In genomic region chr14:50225974-50226297, GRCh38 we compare ENCODE assay signal across 10 cellular contexts. TPM values are rescaled to one million over a fixed set of nuclear protein-coding genes. Genes with fewer than 3 reads are reported as not detected.
A peak's percentile ranks its signal among the peaks of the same experiment; 100 is the strongest.
DNase-seq lines count a peak whose midpoint lies in the region; ATAC-seq and TF ChIP-seq lines count a peak whose summit lies in the region.
"Had no signal": no experiment of that assay in that cellular context is flagged by ENCODE, and none has a peak within 500 bp of the region (broad histone marks: within the 10 kb centered on the region; RNA-seq: fewer than 3 reads in every experiment).

No MANE protein-coding gene starts in this region.

- H3K4me3 ChIP-seq in duodenal mucosa (ENCODE audit: low read depth in 1 of 2, low read length in 2 of 2) (peak overlapping the region in 1 of 2 donors; percentile 30), psoas muscle (peak overlapping the region; percentile 17)

- H3K36me3 ChIP-seq in duodenal mucosa (ENCODE audit: control insufficient read depth in 1 of 2, insufficient read depth in 2 of 2, low read length in 2 of 2) (no peaks in the 10 kb centered on the region), psoas muscle (ENCODE audit: insufficient read depth in 1 of 2, low read depth in 1 of 2) (no peaks in the 10 kb centered on the region)

- H3K9me3 ChIP-seq in duodenal mucosa (ENCODE audit: control insufficient read depth in 1 of 2, low read length in 2 of 2) (no peaks in the 10 kb centered on the region), psoas muscle (no peaks in the 10 kb centered on the region)

- no peak for TF ChIP-seq CTCF in psoas muscle (IDR thresholded peaks at IDR 0.05)
- no peak for TF ChIP-seq CTCF in glutamatergic neuron (IDR thresholded peaks at IDR 0.05; ENCODE audit: partially characterized antibody, unreplicated experiment)

- H3K9ac ChIP-seq in duodenal mucosa (ENCODE audit: low read depth in 1 of 2, low read length in 2 of 2): no peak overlapping the region

- ATAC-seq in psoas muscle: no peak
- ATAC-seq: stimulated activated naive CD8-positive, alpha-beta T cell treated with anti-CD3 and anti-CD28 coated beads, Interleukin-15, Interleukin-2, amounts not matched to agents 100 U/mL and 50 U/mL, for 24 hours had no signal

- H3K4me1 Mint-ChIP-seq in glutamatergic neuron (ENCODE audit: low read depth, unreplicated experiment): peaks cover 19% of the 10 kb centered on the region

- H3K4me3 Mint-ChIP-seq in glutamatergic neuron (ENCODE audit: unreplicated experiment): no peak overlapping the region

- peaks cover 7% of the 10 kb centered on the region for H3K9me3 Mint-ChIP-seq in glutamatergic neuron (ENCODE audit: unreplicated experiment)

- H3K27me3 ChIP-seq in duodenal mucosa (ENCODE audit: control insufficient read depth in 1 of 2, insufficient read depth in 2 of 2, low read length in 2 of 2) (no peaks in the 10 kb centered on the region), psoas muscle (ENCODE audit: insufficient read depth in 3 of 3, low read length in 2 of 3) (no peaks in the 10 kb centered on the region)

- intact Hi-C loops in psoas muscle (cut with DNase I): loop anchor here in 1 of 2 donors (10.0 kb wide), 1 partner anchor 361 kb away; no protein-coding TSS in a partner anchor

- DNase-seq in EL: peak; percentile 9
- peak; percentile 3 for DNase-seq in NCI-H2227 (lab: John Stamatoyannopoulos, UW; ENCODE audit: unreplicated experiment)
- DNase-seq in psoas muscle: no peak
- no peak for DNase-seq in putamen (ENCODE audit: low spot score)
- no peak for DNase-seq in glutamatergic neuron
- no peak for DNase-seq in HuH-7.5 (ENCODE audit: low spot score)
- DNase-seq: activated gamma-delta T cell; occipital lobe; stimulated activated naive CD8-positive, alpha-beta T cell treated with anti-CD3 and anti-CD28 coated beads, Interleukin-15, Interleukin-2, amounts not matched to agents 100 U/mL and 50 U/mL, for 24 hours had no signal

- H3K36me3 Mint-ChIP-seq in glutamatergic neuron (ENCODE audit: unreplicated experiment): peaks cover 7% of the 10 kb centered on the region

- peaks cover 23 to 34% of the 10 kb centered on the region in 2 donors for H3K4me1 ChIP-seq in duodenal mucosa (ENCODE audit: control insufficient read depth in 1 of 2, insufficient read depth in 2 of 2, low read length in 2 of 2)
- peaks cover 73% of the 10 kb centered on the region for H3K4me1 ChIP-seq in psoas muscle

- 25 to 40% (median 35%) methylated on average over 5 of the region's 5 CpGs for WGBS in psoas muscle, 3 donors

- H3K27ac ChIP-seq in duodenal mucosa (ENCODE audit: low read depth, low read length) (peak overlapping the region; percentile 24), psoas muscle (peak overlapping the region; percentile 64)

- no peak overlapping the region for H3K27ac Mint-ChIP-seq in glutamatergic neuron (ENCODE audit: unreplicated experiment)

- no peaks in the 10 kb centered on the region for H3K27me3 Mint-ChIP-seq in glutamatergic neuron (ENCODE audit: unreplicated experiment)

RNA-seq across cellular contexts. Expression of gene SOS2, which starts 5.4 kb away (rescaled TPM):
- 10 to 100 TPM; 45.0 to 55.1 (median 52.9) TPM for total RNA-seq in psoas muscle
- polyA plus RNA-seq in psoas muscle: 10 to 100 TPM; 19.4 to 38.6 (median 22.1) TPM
- 50.4 TPM for total RNA-seq in glutamatergic neuron (ENCODE audit: unreplicated experiment)

Comparison
In these comparisons a context has a peak if more than half of its experiments do, and no peak if none do; other contexts are left out.
1. DNase-seq: peak in EL (single experiment) and NCI-H2227 (single experiment); none in psoas muscle (0 of 2), putamen (single experiment), glutamatergic neuron (single experiment) and HuH-7.5 (single experiment).